In genomic region chr20:6730929-6731328, GRCh38 we compare ENCODE assay signal across 25 cellular contexts. TPM values are rescaled to one million over a fixed set of nuclear protein-coding genes. Genes with fewer than 3 reads are reported as not detected.
"Had no signal": no experiment of that assay in that cellular context is flagged by ENCODE, and none has a peak within 500 bp of the region (broad histone marks: within the 10 kb centered on the region; RNA-seq: fewer than 3 reads in every experiment).

No MANE protein-coding gene starts in this region.

- H3K27me3 ChIP-seq: hepatocyte, neutrophil, ovary, stomach, suprapubic skin, tibial artery, upper lobe of left lung, vagina had no signal

- H3K36me3 ChIP-seq: neutrophil, ovary, stomach, suprapubic skin, tibial artery, upper lobe of left lung, vagina had no signal

- ATAC-seq: left colon; mucosa of descending colon; naive thymus-derived CD8-positive, alpha-beta T cell; sciatic nerve had no signal

- H3K4me3 ChIP-seq: coronary artery, hepatocyte, mucosa of descending colon, ovary, skin epidermis, stomach, suprapubic skin, tibial artery, upper lobe of left lung, vagina had no signal

- H3K27ac ChIP-seq: coronary artery, hepatocyte, neutrophil, ovary, skin epidermis, suprapubic skin, tibial artery, vagina had no signal

- H3K4me1 ChIP-seq: suprapubic skin, upper lobe of left lung, vagina had no signal

- H3K9me3 ChIP-seq: mucosa of descending colon, neutrophil, ovary, suprapubic skin, tibial artery, upper lobe of left lung, vagina had no signal

- FAIRE-seq: endothelial cell of umbilical vein, frontal cortex, kidney had no signal

- H3K4me2 ChIP-seq: hepatocyte had no signal

- H3K79me2 ChIP-seq: hepatocyte had no signal

- DNase-seq: central memory CD4-positive, alpha-beta T cell; effector CD4-positive, alpha-beta T cell; endodermal cell; erythroblast; glutamatergic neuron; kidney; left colon; mammary epithelial cell; mucosa of descending colon; naive thymus-derived CD8-positive, alpha-beta T cell; ovary; stimulated activated CD4-positive, alpha-beta T cell treated with anti-CD3 and anti-CD28 coated beads, Interleukin-12 subunit alpha, Interleukin-12 subunit beta, amount 100 ng/mL, for 4 hours; stimulated activated naive CD4-positive, alpha-beta T cell; stomach; tibial artery; upper lobe of left lung had no signal

- H2AFZ ChIP-seq: hepatocyte had no signal

RNA-seq across cellular contexts. Expression of gene BMP2, which starts 36.6 kb away (rescaled TPM):
- total RNA-seq: naive thymus-derived CD8-positive, alpha-beta T cell had no signal
- polyA plus RNA-seq: naive thymus-derived CD8-positive, alpha-beta T cell had no signal
